In genomic region chr14:23575086-23575485, GRCh38 we compare ENCODE assay signal across 36 cellular contexts. TPM values are rescaled to one million over a fixed set of nuclear protein-coding genes. Genes with fewer than 3 reads are reported as not detected.
DNase-seq lines count a peak whose midpoint lies in the region; ATAC-seq, FAIRE-seq and TF ChIP-seq lines count a peak whose summit lies in the region.
"Had no signal": no experiment of that assay in that cellular context is flagged by ENCODE, and none has a peak within 500 bp of the region (broad histone marks: within the 10 kb centered on the region; RNA-seq: fewer than 3 reads in every experiment).

No MANE protein-coding gene starts in this region.

- POLR2A ChIA-PET in GM12878 (lab: Charles Lee) = no interaction called here

- no peaks in the 10 kb centered on the region for H3K79me2 ChIP-seq in GM12878 (ENCODE audit: control insufficient read depth, insufficient read depth, low read length)
- no peaks in the 10 kb centered on the region for H3K79me2 ChIP-seq in mammary epithelial cell (ENCODE audit: insufficient read depth, low read length)

- H3K4me1 ChIP-seq in GM12878 (ENCODE audit: control insufficient read depth, insufficient read depth, low read length) (peaks cover 2% of the 10 kb centered on the region; the same call in 1 of the 2 replicates), stomach (peaks cover 23 to 31% (median 28%) of the 10 kb centered on the region in 4 donors), mammary epithelial cell (ENCODE audit: insufficient read depth, low read length) (peaks cover 3% of the 10 kb centered on the region)
- H3K4me1 ChIP-seq: Caco-2 had no signal

- peaks cover 2% of the 10 kb centered on the region for H3K36me3 Mint-ChIP-seq in activated naive CD4-positive, alpha-beta T cell treated with anti-CD3 and anti-CD28 coated beads, Interleukin-2, amount 50 U/mL, for 24 hours
- H3K36me3 Mint-ChIP-seq in activated naive CD4-positive, alpha-beta T cell treated with anti-CD3 and anti-CD28 coated beads, Interleukin-2, amount 10 ng/mL, durations not matched to agents 7 days and 5 days = no peaks in the 10 kb centered on the region
- H3K36me3 Mint-ChIP-seq: activated CD8-positive, alpha-beta memory T cell treated with anti-CD3 and anti-CD28 coated beads, Interleukin-2, amount 10 ng/mL, durations not matched to agents 7 days and 5 days; natural killer cell had no signal

- 78% methylated on average over 2 of the region's 2 CpGs for WGBS in GM12878 (ENCODE audit: insufficient coverage, insufficient replicate concordance, low lambda C conversion rate, missing lambda C conversion rate)
- WGBS in stomach, 5 donors = 89 to 95% (median 90%) methylated on average over 2 of the region's 2 CpGs
- WGBS in mammary epithelial cell (ENCODE audit: low coverage, missing lambda C conversion rate) = 84% methylated on average over 2 of the region's 2 CpGs

- no peak overlapping the region for H3K4me3 ChIP-seq in GM12878
- H3K4me3 ChIP-seq in stomach = no peak overlapping the region
- H3K4me3 ChIP-seq in mammary epithelial cell (replicated peaks in 1 of 3; ENCODE audit: insufficient read depth in 1 of 3, low read depth in 2 of 3, low read length in 3 of 3) = no peak overlapping the region
- H3K4me3 ChIP-seq: GM23248 had no signal

- H3K36me3 ChIP-seq in GM12878 (ENCODE audit: control insufficient read depth in 2 of 2, insufficient read depth in 2 of 2, low read length in 1 of 2) (no peaks in the 10 kb centered on the region), stomach (no peaks in the 10 kb centered on the region), mammary epithelial cell (ENCODE audit: insufficient read depth, low read length) (no peaks in the 10 kb centered on the region)
- H3K36me3 ChIP-seq: ascending aorta had no signal

- in situ Hi-C loops in GM12878 (cut with MboI) = no loop called here
- in situ Hi-C loops in mammary epithelial cell (cut with MboI; ENCODE audit: low sequenced_read_pairs in 2 of 2) = no loop called here

- BruUV-seq in GM12878 (replicated peaks; lab: Mats Ljungman, UMichigan) (TSS peak; percentile 49), mammary epithelial cell (replicated peaks; lab: Mats Ljungman, UMichigan) (no TSS peak)

- no peak overlapping the region for H3K27ac Mint-ChIP-seq in activated naive CD4-positive, alpha-beta T cell treated with anti-CD3 and anti-CD28 coated beads, Interleukin-2, amount 50 U/mL, for 24 hours
- no peak overlapping the region for H3K27ac Mint-ChIP-seq in activated naive CD4-positive, alpha-beta T cell treated with anti-CD3 and anti-CD28 coated beads, Interleukin-2, amount 10 ng/mL, durations not matched to agents 7 days and 5 days
- H3K27ac Mint-ChIP-seq: activated CD4-positive, alpha-beta T cell treated with anti-CD3 and anti-CD28 coated beads, Interleukin-2, amount 10 ng/mL, durations not matched to agents 7 days and 5 days; activated CD8-positive, alpha-beta memory T cell treated with anti-CD3 and anti-CD28 coated beads, Interleukin-2, amount 10 ng/mL, durations not matched to agents 7 days and 5 days; activated T-cell treated with anti-CD3 and anti-CD28 coated beads, Interleukin-2, amount 50 U/mL, for 72 hours; natural killer cell had no signal

- peaks cover 11% of the 10 kb centered on the region for H3K4me1 Mint-ChIP-seq in activated naive CD4-positive, alpha-beta T cell treated with anti-CD3 and anti-CD28 coated beads, Interleukin-2, amount 50 U/mL, for 24 hours
- H3K4me1 Mint-ChIP-seq in activated naive CD4-positive, alpha-beta T cell treated with anti-CD3 and anti-CD28 coated beads, Interleukin-2, amount 10 ng/mL, durations not matched to agents 7 days and 5 days = peaks cover 21% of the 10 kb centered on the region

- dilution Hi-C loops in mammary epithelial cell (cut with HindIII; ENCODE audit: low sequenced_read_pairs) = no loop called here

- DNase-seq in activated naive CD4-positive, alpha-beta T cell treated with anti-CD3 and anti-CD28 coated beads, Interleukin-2, amount 10 ng/mL, durations not matched to agents 7 days and 5 days = no peak
- DNase-seq in GM12878 (ENCODE audit: low read depth, low spot score) = no peak
- DNase-seq in mesenteric fat pad (ENCODE audit: low spot score) = peak; percentile 67
- peak; percentile 14 for DNase-seq in stomach
- DNase-seq in central memory CD4-positive, alpha-beta T cell = no peak
- no peak for DNase-seq in midbrain (lab: John Stamatoyannopoulos, UW)
- no peak for DNase-seq in mammary epithelial cell
- DNase-seq: activated CD4-positive, alpha-beta T cell treated with anti-CD3 and anti-CD28 coated beads, Interleukin-2, amount 10 ng/mL, durations not matched to agents 7 days and 5 days; activated CD8-positive, alpha-beta memory T cell treated with anti-CD3 and anti-CD28 coated beads, Interleukin-2, amount 10 ng/mL, durations not matched to agents 7 days and 5 days; activated naive CD4-positive, alpha-beta T cell treated with anti-CD3 and anti-CD28 coated beads, Interleukin-2, amount 50 U/mL, for 16 hours; activated T-cell treated with anti-CD3 and anti-CD28 coated beads, Interleukin-2, amount 50 U/mL, for 72 hours; Caco-2; DMS79; GF-D8; GM23248; IMR-90; left cardiac atrium; mesenchymal stem cell; natural killer cell; NCI-H1092 treated with DMSO at 0.1 percent for 48 hours; NCI-H2029 treated with DMSO at 0.1 percent for 48 hours; NCI-H2227 treated with DMSO at 0.1 percent for 48 hours; NCI-H748 treated with DMSO at 0.1 percent for 48 hours; RPMI8226; stimulated activated CD4-positive, alpha-beta T cell treated with anti-CD3 and anti-CD28 coated beads, Interleukin-1b, Interleukin-23, amount 100 ng/mL, for 48 hours; substantia nigra had no signal

- RAD21 ChIA-PET in GM12878 (lab: Charles Lee; ENCODE audit: unreplicated experiment) = no interaction called here

- peak overlapping the region; percentile 30 for H3K4me3 Mint-ChIP-seq in activated naive CD4-positive, alpha-beta T cell treated with anti-CD3 and anti-CD28 coated beads, Interleukin-2, amount 50 U/mL, for 24 hours
- no peak overlapping the region for H3K4me3 Mint-ChIP-seq in activated naive CD4-positive, alpha-beta T cell treated with anti-CD3 and anti-CD28 coated beads, Interleukin-2, amount 10 ng/mL, durations not matched to agents 7 days and 5 days
- H3K4me3 Mint-ChIP-seq: activated CD4-positive, alpha-beta T cell treated with anti-CD3 and anti-CD28 coated beads, Interleukin-2, amount 10 ng/mL, durations not matched to agents 7 days and 5 days; activated CD8-positive, alpha-beta memory T cell treated with anti-CD3 and anti-CD28 coated beads, Interleukin-2, amount 10 ng/mL, durations not matched to agents 7 days and 5 days; natural killer cell had no signal

- CTCF ChIA-PET in activated naive CD4-positive, alpha-beta T cell treated with anti-CD3 and anti-CD28 coated beads, Interleukin-2, amount 10 ng/mL, durations not matched to agents 7 days and 5 days (lab: Charles Lee) = interaction anchor here (0.6 kb wide), 1 partner anchor 15 kb away, joined by 3 read pairs; no protein-coding TSS in a partner anchor
- CTCF ChIA-PET in GM12878 (lab: Yijun Ruan, JAX) (no interaction called here), mammary epithelial cell (lab: Charles Lee; ENCODE audit: low non-redundant PET) (no interaction called here)

- no peak overlapping the region for H3K4me2 ChIP-seq in GM12878 (ENCODE audit: control insufficient read depth, insufficient read depth)
- H3K4me2 ChIP-seq in mammary epithelial cell (ENCODE audit: insufficient read depth, low read depth, low read length) = no peak overlapping the region

- no peak overlapping the region for H3K9ac ChIP-seq in GM12878 (ENCODE audit: control insufficient read depth, insufficient read depth, low read length)
- no peak overlapping the region for H3K9ac ChIP-seq in mammary epithelial cell (ENCODE audit: insufficient read depth, low read length)
- H3K9ac ChIP-seq: GM23248 had no signal

- H3K27me3 ChIP-seq in GM12878 (replicated peaks in 1 of 2; ENCODE audit: control insufficient read depth in 2 of 2, insufficient read depth in 2 of 2, low read length in 1 of 2) (peaks cover 2% of the 10 kb centered on the region in 2 experiments; a peak in 2 of 4 replicates), stomach (peaks cover 29 to 92% (median 39%) of the 10 kb centered on the region in 3 donors), mammary epithelial cell (ENCODE audit: insufficient read depth, low read length) (peaks cover 31% of the 10 kb centered on the region)

- peaks cover 29% of the 10 kb centered on the region for H3K27me3 Mint-ChIP-seq in activated naive CD4-positive, alpha-beta T cell treated with anti-CD3 and anti-CD28 coated beads, Interleukin-2, amount 50 U/mL, for 24 hours
- peaks cover 82% of the 10 kb centered on the region for H3K27me3 Mint-ChIP-seq in activated naive CD4-positive, alpha-beta T cell treated with anti-CD3 and anti-CD28 coated beads, Interleukin-2, amount 10 ng/mL, durations not matched to agents 7 days and 5 days

- SMC1A ChIA-PET in GM12878 (lab: Charles Lee; ENCODE audit: uncharacterized antibody, unreplicated experiment) = no interaction called here

- TF ChIP-seq POLR2A in GM12878 (IDR thresholded peaks at IDR 0.05; ENCODE audit: low read depth, low read length) (no peak), stomach (IDR thresholded peaks at IDR 0.05) (no peak)

- no peak overlapping the region for H2AFZ ChIP-seq in GM12878 (ENCODE audit: control insufficient read depth, low read depth, low read length)
- no peak overlapping the region for H2AFZ ChIP-seq in mammary epithelial cell (ENCODE audit: low read depth, low read length)
- H2AFZ ChIP-seq: GM23248 had no signal

- no peaks in the 10 kb centered on the region for H3K9me3 Mint-ChIP-seq in activated naive CD4-positive, alpha-beta T cell treated with anti-CD3 and anti-CD28 coated beads, Interleukin-2, amount 50 U/mL, for 24 hours
- no peaks in the 10 kb centered on the region for H3K9me3 Mint-ChIP-seq in activated naive CD4-positive, alpha-beta T cell treated with anti-CD3 and anti-CD28 coated beads, Interleukin-2, amount 10 ng/mL, durations not matched to agents 7 days and 5 days
- H3K9me3 Mint-ChIP-seq: activated CD4-positive, alpha-beta T cell treated with anti-CD3 and anti-CD28 coated beads, Interleukin-2, amount 10 ng/mL, durations not matched to agents 7 days and 5 days; activated T-cell treated with anti-CD3 and anti-CD28 coated beads, Interleukin-2, amount 50 U/mL, for 72 hours; natural killer cell had no signal

- TF ChIP-seq EP300 in GM12878 (IDR thresholded peaks at IDR 0.05; ENCODE audit: borderline replicate concordance in 1 of 2, control insufficient read depth in 1 of 2, low read depth in 2 of 2, low read length in 2 of 2) (no peak), stomach (IDR thresholded peaks at IDR 0.05) (no peak)

- H3K9me3 ChIP-seq in GM12878 (replicated peaks; ENCODE audit: control insufficient read depth, insufficient read depth, low read length) (no peaks in the 10 kb centered on the region), stomach (no peaks in the 10 kb centered on the region), mammary epithelial cell (replicated peaks; ENCODE audit: insufficient read depth, low read length) (no peaks in the 10 kb centered on the region)
- H3K9me3 ChIP-seq: ascending aorta, Caco-2 had no signal

- TF ChIP-seq CTCF in GM12878 (IDR thresholded peaks at IDR 0.05 in 2 of 3, conservative IDR thresholded peaks at IDR 0.05 in 1 of 3; ENCODE audit: control insufficient read depth in 2 of 3, extremely low read depth in 1 of 3, insufficient read depth in 1 of 3, low read depth in 3 of 3, low read length in 3 of 3) (no peak), stomach (IDR thresholded peaks at IDR 0.05) (no peak), mammary epithelial cell (conservative IDR thresholded peaks at IDR 0.05 in 1 of 2, IDR thresholded peaks at IDR 0.05 in 1 of 2; ENCODE audit: extremely low read depth in 1 of 2, insufficient read depth in 1 of 2, low read depth in 1 of 2, low read length in 2 of 2) (no peak)

- H4K20me1 ChIP-seq in GM12878 (ENCODE audit: control insufficient read depth, insufficient read depth) (no peaks in the 10 kb centered on the region), mammary epithelial cell (ENCODE audit: insufficient read depth, low read length) (no peaks in the 10 kb centered on the region)

- no peak for TF ChIP-seq RAD21 in GM12878 (IDR thresholded peaks at IDR 0.05; ENCODE audit: insufficient read depth, low read depth, low read length)

- no peak overlapping the region for H3K27ac ChIP-seq in GM12878 (ENCODE audit: control insufficient read depth, insufficient read depth)
- H3K27ac ChIP-seq in stomach = no peak overlapping the region
- no peak overlapping the region for H3K27ac ChIP-seq in mammary epithelial cell (ENCODE audit: insufficient read depth, low read depth, low read length)
- H3K27ac ChIP-seq: ascending aorta, epithelial cell of prostate, GM23248, HL-60, skin epidermis had no signal

- ATAC-seq in GM12878 = no peak
- ATAC-seq: activated CD8-positive, alpha-beta memory T cell treated with anti-CD3 and anti-CD28 coated beads, Interleukin-2, amount 10 ng/mL, durations not matched to agents 7 days and 5 days; activated T-cell treated with anti-CD3 and anti-CD28 coated beads, Interleukin-2, amount 50 U/mL, for 72 hours; left cardiac atrium; natural killer cell had no signal

- no peak for FAIRE-seq in GM12878 (lab: Jason Lieb, UNC)
- FAIRE-seq: urothelium cell line had no signal

- intact Hi-C loops in GM12878 (cut with micrococcal nuclease; ENCODE audit: unreplicated experiment) = no loop called here
- intact Hi-C loops in stomach (cut with DNase I; ENCODE audit: low total_unique reads) = no loop called here
- intact Hi-C loops in mammary epithelial cell (cut with micrococcal nuclease) = no loop called here

RNA-seq across cellular contexts. Expression of gene JPH4, which starts 3.5 kb away (rescaled TPM):
- 18.3 and 18.9 TPM in 2 replicates for total RNA-seq in GM12878 (2013; cell fraction: nucleolus; rRNA removed)
- total RNA-seq in GM12878 (2014; rRNA removed) (2.5 and 2.6 TPM in 2 replicates), GM12878 (2014; rRNA removed; fragmentation: Illumina TruSeq; extraction: Trizol) (3.0 and 3.2 TPM in 2 replicates), GM12878 (2021) (10.3 and 10.6 TPM in 2 replicates), mesenteric fat pad (1.1 TPM), stomach (1 to 10 TPM in 1 of 5 donors, under 1 TPM in 2, not detected in 2; 0.43 to 1.1 (median 0.58) TPM), mammary epithelial cell (under 1 TPM in 1 of 2 donors, not detected in 1; 0.16 TPM)
- 1.8 TPM for polyA plus RNA-seq in GM12878 (2011; ENCODE audit: low read depth)
- polyA plus RNA-seq in GM12878 (2011; rRNA removed) (6.8 and 8.4 TPM in 2 replicates), GM12878 (2014; fragmentation: Illumina TruSeq; extraction: Trizol) (4.2 and 5.5 TPM in 2 replicates), GM12878 (2014; fragmentation: Nextera tagmentation; extraction: Ambion mirVana) (under 1 TPM; 0.48 to 0.60 TPM), GM12878 (2014; rRNA removed) (6.7 and 7.1 TPM in 2 replicates), GM12878 (2016; fragmentation: Nextera tagmentation; extraction: Ambion mirVana) (1 to 10 TPM; 3.4 to 4.4 TPM), stomach (under 1 TPM; 0.15 to 0.50 (median 0.30) TPM), mammary epithelial cell (0.01 TPM)
- polyA plus RNA-seq in GM12878 (2011; cell fraction: cytosol; rRNA removed) = 7.9 and 9.8 TPM in 2 replicates
- 14.7 and 20.5 TPM in 2 replicates for polyA plus RNA-seq in GM12878 (2011; cell fraction: nucleus; rRNA removed)
- 3.2 and 3.6 TPM in 2 replicates for polyA plus RNA-seq in GM12878 (2012)
- polyA minus RNA-seq in GM12878 (2011; rRNA and poly(A)+ RNA removed) = 5.5 and 8.0 TPM in 2 replicates
- 4.4 and 5.3 TPM in 2 replicates for polyA minus RNA-seq in GM12878 (2011; cell fraction: cytosol; rRNA and poly(A)+ RNA removed)
- polyA minus RNA-seq in GM12878 (2011; cell fraction: nucleus; rRNA and poly(A)+ RNA removed) = 4.1 and 6.8 TPM in 2 replicates
- polyA minus RNA-seq in mammary epithelial cell = not detected
- total RNA-seq: A172; activated CD4-positive, alpha-beta T cell treated with anti-CD3 and anti-CD28 coated beads, Interleukin-2, amount 10 ng/mL, durations not matched to agents 7 days and 5 days; Caco-2; GM23248; IMR-90; pulmonary artery endothelial cell; SK-MEL-5; T-helper 2 cell treated with Interferon-gamma antibody and Interleukin-4, amounts not matched to agents 100 ng/mL and 5 ng/mL, for 36 hours had no signal
- polyA plus RNA-seq: GM23248, IMR-90 had no signal

RNA-seq across cellular contexts. Expression of gene AP1G2, which starts 7.5 kb away (rescaled TPM):
- 258 and 299 TPM in 2 replicates for total RNA-seq in GM12878 (2013; cell fraction: nucleolus; rRNA removed)
- total RNA-seq in GM12878 (2014; rRNA removed) (74.6 and 74.9 TPM in 2 replicates), GM12878 (2014; rRNA removed; fragmentation: Illumina TruSeq; extraction: Trizol) (41.5 and 45.5 TPM in 2 replicates), GM12878 (2021) (110 and 135 TPM in 2 replicates), mesenteric fat pad (32.8 TPM), stomach (100 to 1,000 TPM in 4 of 5 donors, 10 to 100 TPM in 1; 39.1 to 531 (median 212) TPM), mammary epithelial cell (100 to 1,000 TPM in 1 of 2 donors, 10 to 100 TPM in 1; 54.7 to 132 TPM)
- polyA plus RNA-seq in GM12878 (2011; ENCODE audit: low read depth) = 96.6 TPM
- polyA plus RNA-seq in GM12878 (2011; rRNA removed) (61.2 and 115 TPM in 2 replicates), GM12878 (2014; fragmentation: Illumina TruSeq; extraction: Trizol) (60.4 and 92.7 TPM in 2 replicates), GM12878 (2014; fragmentation: Nextera tagmentation; extraction: Ambion mirVana) (10 to 100 TPM; 55.6 to 65.5 TPM), GM12878 (2014; rRNA removed) (129 and 146 TPM in 2 replicates), GM12878 (2016; fragmentation: Nextera tagmentation; extraction: Ambion mirVana) (100 to 1,000 TPM; 114 to 122 TPM), stomach (100 to 1,000 TPM in 2 of 3 donors, 10 to 100 TPM in 1; 85.9 to 214 (median 113) TPM), mammary epithelial cell (129 TPM)
- polyA plus RNA-seq in GM12878 (2011; cell fraction: cytosol; rRNA removed) = 117 and 179 TPM in 2 replicates
- 1,109 and 1,353 TPM in 2 replicates for polyA plus RNA-seq in GM12878 (2011; cell fraction: nucleus; rRNA removed)
- polyA plus RNA-seq in GM12878 (2012) = 124 and 126 TPM in 2 replicates
- polyA minus RNA-seq in GM12878 (2011; rRNA and poly(A)+ RNA removed) = 117 and 189 TPM in 2 replicates
- polyA minus RNA-seq in GM12878 (2011; cell fraction: cytosol; rRNA and poly(A)+ RNA removed) = 36.4 and 43.8 TPM in 2 replicates
- polyA minus RNA-seq in GM12878 (2011; cell fraction: nucleus; rRNA and poly(A)+ RNA removed) = 211 and 295 TPM in 2 replicates
- polyA minus RNA-seq in mammary epithelial cell = 144 TPM

RNA-seq across cellular contexts. Expression of gene THTPA, which starts 19.0 kb away (rescaled TPM):
- total RNA-seq in GM12878 (2013; cell fraction: nucleolus; rRNA removed) = 16.2 and 23.2 TPM in 2 replicates
- 10.4 and 16.9 TPM in 2 replicates for total RNA-seq in GM12878 (2014; rRNA removed)
- total RNA-seq in GM12878 (2014; rRNA removed; fragmentation: Illumina TruSeq; extraction: Trizol) = 7.8 and 8.2 TPM in 2 replicates
- 12.4 and 16.9 TPM in 2 replicates for total RNA-seq in GM12878 (2021)
- 5.1 TPM for polyA plus RNA-seq in GM12878 (2011; ENCODE audit: low read depth)
- polyA plus RNA-seq in GM12878 (2011; rRNA removed) = 3.0 and 4.5 TPM in 2 replicates
- 6.9 and 8.0 TPM in 2 replicates for polyA plus RNA-seq in GM12878 (2011; cell fraction: cytosol; rRNA removed)
- 9.9 and 14.0 TPM in 2 replicates for polyA plus RNA-seq in GM12878 (2011; cell fraction: nucleus; rRNA removed)
- polyA plus RNA-seq in GM12878 (2012) = 7.3 and 8.1 TPM in 2 replicates
- 10.9 and 15.3 TPM in 2 replicates for polyA plus RNA-seq in GM12878 (2014; fragmentation: Illumina TruSeq; extraction: Trizol)
- 1 to 10 TPM; 3.1 to 5.9 TPM for polyA plus RNA-seq in GM12878 (2014; fragmentation: Nextera tagmentation; extraction: Ambion mirVana)
- 15.1 and 18.5 TPM in 2 replicates for polyA plus RNA-seq in GM12878 (2014; rRNA removed)
- 10 to 100 TPM; 17.8 to 24.9 TPM for polyA plus RNA-seq in GM12878 (2016; fragmentation: Nextera tagmentation; extraction: Ambion mirVana)
- polyA minus RNA-seq in GM12878 (2011; rRNA and poly(A)+ RNA removed) = 5.3 and 10.1 TPM in 2 replicates
- 1.5 and 2.8 TPM in 2 replicates for polyA minus RNA-seq in GM12878 (2011; cell fraction: cytosol; rRNA and poly(A)+ RNA removed)
- polyA minus RNA-seq in GM12878 (2011; cell fraction: nucleus; rRNA and poly(A)+ RNA removed) = 4.7 and 5.6 TPM in 2 replicates
- 16.7 TPM for total RNA-seq in mesenteric fat pad
- total RNA-seq in stomach = 100 to 1,000 TPM in 1 of 5 donors, 10 to 100 TPM in 3, 1 to 10 TPM in 1; 8.5 to 170 (median 20.6) TPM
- 10 to 100 TPM in 2 of 3 donors, 1 to 10 TPM in 1; 8.6 to 16.7 (median 15.9) TPM for polyA plus RNA-seq in stomach
- 10 to 100 TPM; 10.7 to 10.8 TPM for total RNA-seq in mammary epithelial cell
- 6.5 TPM for polyA plus RNA-seq in mammary epithelial cell
- 30.6 TPM for polyA minus RNA-seq in mammary epithelial cell

RNA-seq across cellular contexts. Expression of gene ZFHX2, which starts 23.5 kb away (rescaled TPM):
- total RNA-seq in GM12878 (2013; cell fraction: nucleolus; rRNA removed) = 3.4 and 3.9 TPM in 2 replicates
- 0.11 and 0.40 TPM in 2 replicates for total RNA-seq in GM12878 (2014; rRNA removed)
- 0.14 and 0.54 TPM in 2 replicates for total RNA-seq in GM12878 (2014; rRNA removed; fragmentation: Illumina TruSeq; extraction: Trizol)
- 1.8 and 2.2 TPM in 2 replicates for total RNA-seq in GM12878 (2021)
- 0.17 TPM for polyA plus RNA-seq in GM12878 (2011; ENCODE audit: low read depth)
- 0.10 and 0.42 TPM in 2 replicates for polyA plus RNA-seq in GM12878 (2011; rRNA removed)
- 0.13 TPM in 2 replicates for polyA plus RNA-seq in GM12878 (2011; cell fraction: cytosol; rRNA removed)
- 1.2 and 2.8 TPM in 2 replicates for polyA plus RNA-seq in GM12878 (2011; cell fraction: nucleus; rRNA removed)
- 0.84 and 0.97 TPM in 2 replicates for polyA plus RNA-seq in GM12878 (2012)
- polyA plus RNA-seq in GM12878 (2014; fragmentation: Illumina TruSeq; extraction: Trizol) = 0.19 and 0.56 TPM in 2 replicates
- 1 to 10 TPM in 1 of 2 experiments, under 1 TPM in 1; 0.27 to 1.3 TPM for polyA plus RNA-seq in GM12878 (2014; fragmentation: Nextera tagmentation; extraction: Ambion mirVana)
- 0.32 and 0.72 TPM in 2 replicates for polyA plus RNA-seq in GM12878 (2014; rRNA removed)
- 1 to 10 TPM in 1 of 2 experiments, under 1 TPM in 1; 0.59 to 1.2 TPM for polyA plus RNA-seq in GM12878 (2016; fragmentation: Nextera tagmentation; extraction: Ambion mirVana)
- polyA minus RNA-seq in GM12878 (2011; rRNA and poly(A)+ RNA removed) = 0.95 and 1.3 TPM in 2 replicates
- 0.53 and 0.83 TPM in 2 replicates for polyA minus RNA-seq in GM12878 (2011; cell fraction: cytosol; rRNA and poly(A)+ RNA removed)
- 1.7 and 2.7 TPM in 2 replicates for polyA minus RNA-seq in GM12878 (2011; cell fraction: nucleus; rRNA and poly(A)+ RNA removed)
- 3.1 TPM for total RNA-seq in mesenteric fat pad
- 1 to 10 TPM in 1 of 5 donors, under 1 TPM in 4; under 0.01 to 2.9 (median 0.43) TPM for total RNA-seq in stomach
- 1 to 10 TPM in 1 of 3 donors, under 1 TPM in 1, not detected in 1; 0.68 to 1.1 TPM for polyA plus RNA-seq in stomach
- total RNA-seq in mammary epithelial cell = 1 to 10 TPM in 1 of 2 donors, under 1 TPM in 1; 0.17 to 1.7 TPM
- polyA plus RNA-seq in mammary epithelial cell = 0.06 TPM
- 0.88 TPM for polyA minus RNA-seq in mammary epithelial cell
- total RNA-seq: SK-MEL-5 had no signal

Comparison
In these comparisons a context has a peak if more than half of its experiments do, and no peak if none do; other contexts are left out.
1. DNase-seq: peak in mesenteric fat pad (single experiment) and stomach (single experiment); none in activated naive CD4-positive, alpha-beta T cell treated with anti-CD3 and anti-CD28 coated beads, Interleukin-2, amount 10 ng/mL, durations not matched to agents 7 days and 5 days (single experiment), GM12878 (single experiment), central memory CD4-positive, alpha-beta T cell (single experiment), midbrain (single experiment) and mammary epithelial cell (single experiment).